In the genomic region with DNA sequence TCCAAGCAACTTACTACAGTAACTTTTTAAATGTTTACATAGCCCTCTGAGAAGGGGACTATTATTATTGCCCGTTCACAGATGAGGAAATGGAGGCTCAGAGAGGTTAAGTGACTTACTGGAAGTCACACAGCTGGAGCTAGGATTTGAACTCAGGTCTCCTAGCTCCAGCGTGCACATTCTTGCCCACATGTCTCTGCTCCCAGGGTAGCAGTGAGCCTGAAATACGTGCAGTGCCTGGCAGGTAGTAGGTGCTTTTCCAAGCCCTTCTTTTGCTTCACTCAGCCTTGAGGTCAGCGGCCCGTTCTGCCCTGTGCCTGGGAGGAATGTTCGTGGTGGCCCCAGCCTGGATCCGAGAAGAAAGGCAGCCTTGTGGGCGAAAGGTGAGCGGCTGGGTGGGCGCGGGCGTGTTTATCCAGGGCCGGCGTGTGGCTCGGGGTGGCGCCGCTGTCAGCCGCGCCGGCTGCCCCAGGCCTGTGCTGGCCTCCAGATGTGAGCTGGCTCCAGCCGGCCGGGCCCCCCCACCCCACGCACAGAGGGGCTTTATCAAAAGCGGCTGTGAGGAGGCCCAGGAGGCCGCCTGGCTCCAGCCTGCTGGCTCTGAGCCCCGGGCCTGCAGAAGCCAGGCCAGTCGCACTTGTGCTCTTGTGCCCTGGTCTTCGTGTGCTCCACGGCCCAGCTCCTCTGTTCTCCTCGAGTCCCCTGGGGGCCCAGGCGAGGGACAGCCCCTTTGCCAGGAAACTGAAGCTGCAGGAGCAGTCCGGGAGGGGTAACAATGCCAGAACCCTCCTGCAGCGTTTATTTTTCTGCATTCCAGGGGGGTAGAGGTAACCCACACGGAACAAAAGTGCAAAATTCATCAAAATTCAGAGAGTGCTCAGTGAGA, we compare ENCODE assay signal across 1 cellular context.
TF ChIP-seq lines count a peak whose summit lies in the region.

No MANE protein-coding gene starts in this region.

TF ChIP-seq in WTC11, 78 proteins besides CTCF, POLR2A, EP300 and RAD21 (continued from another document):
- TF ChIP-seq, protein P1, sequence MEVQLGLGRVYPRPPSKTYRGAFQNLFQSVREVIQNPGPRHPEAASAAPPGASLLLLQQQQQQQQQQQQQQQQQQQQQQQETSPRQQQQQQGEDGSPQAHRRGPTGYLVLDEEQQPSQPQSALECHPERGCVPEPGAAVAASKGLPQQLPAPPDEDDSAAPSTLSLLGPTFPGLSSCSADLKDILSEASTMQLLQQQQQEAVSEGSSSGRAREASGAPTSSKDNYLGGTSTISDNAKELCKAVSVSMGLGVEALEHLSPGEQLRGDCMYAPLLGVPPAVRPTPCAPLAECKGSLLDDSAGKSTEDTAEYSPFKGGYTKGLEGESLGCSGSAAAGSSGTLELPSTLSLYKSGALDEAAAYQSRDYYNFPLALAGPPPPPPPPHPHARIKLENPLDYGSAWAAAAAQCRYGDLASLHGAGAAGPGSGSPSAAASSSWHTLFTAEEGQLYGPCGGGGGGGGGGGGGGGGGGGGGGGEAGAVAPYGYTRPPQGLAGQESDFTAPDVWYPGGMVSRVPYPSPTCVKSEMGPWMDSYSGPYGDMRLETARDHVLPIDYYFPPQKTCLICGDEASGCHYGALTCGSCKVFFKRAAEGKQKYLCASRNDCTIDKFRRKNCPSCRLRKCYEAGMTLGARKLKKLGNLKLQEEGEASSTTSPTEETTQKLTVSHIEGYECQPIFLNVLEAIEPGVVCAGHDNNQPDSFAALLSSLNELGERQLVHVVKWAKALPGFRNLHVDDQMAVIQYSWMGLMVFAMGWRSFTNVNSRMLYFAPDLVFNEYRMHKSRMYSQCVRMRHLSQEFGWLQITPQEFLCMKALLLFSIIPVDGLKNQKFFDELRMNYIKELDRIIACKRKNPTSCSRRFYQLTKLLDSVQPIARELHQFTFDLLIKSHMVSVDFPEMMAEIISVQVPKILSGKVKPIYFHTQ (CRISPR knock-in tag; IDR thresholded peaks at IDR 0.05): no peak
- TF ChIP-seq ZNF121 (CRISPR knock-in tag; IDR thresholded peaks at IDR 0.05): no peak
- no peak for TF ChIP-seq EMX1 (CRISPR knock-in tag; IDR thresholded peaks at IDR 0.05)
- no peak for TF ChIP-seq GRHL2 (CRISPR knock-in tag; IDR thresholded peaks at IDR 0.05; ENCODE audit: insufficient replicate concordance, severe bottlenecking)
- TF ChIP-seq ZNF232 (CRISPR knock-in tag; IDR thresholded peaks at IDR 0.05): no peak
- TF ChIP-seq, protein P2, sequence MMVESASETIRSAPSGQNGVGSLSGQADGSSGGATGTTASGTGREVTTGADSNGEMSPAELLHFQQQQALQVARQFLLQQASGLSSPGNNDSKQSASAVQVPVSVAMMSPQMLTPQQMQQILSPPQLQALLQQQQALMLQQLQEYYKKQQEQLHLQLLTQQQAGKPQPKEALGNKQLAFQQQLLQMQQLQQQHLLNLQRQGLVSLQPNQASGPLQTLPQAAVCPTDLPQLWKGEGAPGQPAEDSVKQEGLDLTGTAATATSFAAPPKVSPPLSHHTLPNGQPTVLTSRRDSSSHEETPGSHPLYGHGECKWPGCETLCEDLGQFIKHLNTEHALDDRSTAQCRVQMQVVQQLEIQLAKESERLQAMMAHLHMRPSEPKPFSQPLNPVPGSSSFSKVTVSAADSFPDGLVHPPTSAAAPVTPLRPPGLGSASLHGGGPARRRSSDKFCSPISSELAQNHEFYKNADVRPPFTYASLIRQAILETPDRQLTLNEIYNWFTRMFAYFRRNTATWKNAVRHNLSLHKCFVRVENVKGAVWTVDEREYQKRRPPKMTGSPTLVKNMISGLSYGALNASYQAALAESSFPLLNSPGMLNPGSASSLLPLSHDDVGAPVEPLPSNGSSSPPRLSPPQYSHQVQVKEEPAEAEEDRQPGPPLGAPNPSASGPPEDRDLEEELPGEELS (CRISPR knock-in tag; IDR thresholded peaks at IDR 0.05): no peak
- no peak for TF ChIP-seq TCF7 (CRISPR knock-in tag; IDR thresholded peaks at IDR 0.05; ENCODE audit: low read depth)
- TF ChIP-seq STAT6 (CRISPR knock-in tag; conservative IDR thresholded peaks at IDR 0.05; ENCODE audit: low read depth): no peak
- no peak for TF ChIP-seq ESRRA (CRISPR knock-in tag; IDR thresholded peaks at IDR 0.05; ENCODE audit: borderline replicate concordance)
- no peak for TF ChIP-seq JAZF1 (CRISPR knock-in tag; IDR thresholded peaks at IDR 0.05)
- TF ChIP-seq, protein P3, sequence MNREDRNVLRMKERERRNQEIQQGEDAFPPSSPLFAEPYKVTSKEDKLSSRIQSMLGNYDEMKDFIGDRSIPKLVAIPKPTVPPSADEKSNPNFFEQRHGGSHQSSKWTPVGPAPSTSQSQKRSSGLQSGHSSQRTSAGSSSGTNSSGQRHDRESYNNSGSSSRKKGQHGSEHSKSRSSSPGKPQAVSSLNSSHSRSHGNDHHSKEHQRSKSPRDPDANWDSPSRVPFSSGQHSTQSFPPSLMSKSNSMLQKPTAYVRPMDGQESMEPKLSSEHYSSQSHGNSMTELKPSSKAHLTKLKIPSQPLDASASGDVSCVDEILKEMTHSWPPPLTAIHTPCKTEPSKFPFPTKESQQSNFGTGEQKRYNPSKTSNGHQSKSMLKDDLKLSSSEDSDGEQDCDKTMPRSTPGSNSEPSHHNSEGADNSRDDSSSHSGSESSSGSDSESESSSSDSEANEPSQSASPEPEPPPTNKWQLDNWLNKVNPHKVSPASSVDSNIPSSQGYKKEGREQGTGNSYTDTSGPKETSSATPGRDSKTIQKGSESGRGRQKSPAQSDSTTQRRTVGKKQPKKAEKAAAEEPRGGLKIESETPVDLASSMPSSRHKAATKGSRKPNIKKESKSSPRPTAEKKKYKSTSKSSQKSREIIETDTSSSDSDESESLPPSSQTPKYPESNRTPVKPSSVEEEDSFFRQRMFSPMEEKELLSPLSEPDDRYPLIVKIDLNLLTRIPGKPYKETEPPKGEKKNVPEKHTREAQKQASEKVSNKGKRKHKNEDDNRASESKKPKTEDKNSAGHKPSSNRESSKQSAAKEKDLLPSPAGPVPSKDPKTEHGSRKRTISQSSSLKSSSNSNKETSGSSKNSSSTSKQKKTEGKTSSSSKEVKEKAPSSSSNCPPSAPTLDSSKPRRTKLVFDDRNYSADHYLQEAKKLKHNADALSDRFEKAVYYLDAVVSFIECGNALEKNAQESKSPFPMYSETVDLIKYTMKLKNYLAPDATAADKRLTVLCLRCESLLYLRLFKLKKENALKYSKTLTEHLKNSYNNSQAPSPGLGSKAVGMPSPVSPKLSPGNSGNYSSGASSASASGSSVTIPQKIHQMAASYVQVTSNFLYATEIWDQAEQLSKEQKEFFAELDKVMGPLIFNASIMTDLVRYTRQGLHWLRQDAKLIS (CRISPR knock-in tag; IDR thresholded peaks at IDR 0.05; ENCODE audit: borderline replicate concordance): no peak
TF ChIP-seq in WTC11: peak in this region for 2.
